10 cellular contexts compared by ENCODE assay signal in the genomic region with DNA sequence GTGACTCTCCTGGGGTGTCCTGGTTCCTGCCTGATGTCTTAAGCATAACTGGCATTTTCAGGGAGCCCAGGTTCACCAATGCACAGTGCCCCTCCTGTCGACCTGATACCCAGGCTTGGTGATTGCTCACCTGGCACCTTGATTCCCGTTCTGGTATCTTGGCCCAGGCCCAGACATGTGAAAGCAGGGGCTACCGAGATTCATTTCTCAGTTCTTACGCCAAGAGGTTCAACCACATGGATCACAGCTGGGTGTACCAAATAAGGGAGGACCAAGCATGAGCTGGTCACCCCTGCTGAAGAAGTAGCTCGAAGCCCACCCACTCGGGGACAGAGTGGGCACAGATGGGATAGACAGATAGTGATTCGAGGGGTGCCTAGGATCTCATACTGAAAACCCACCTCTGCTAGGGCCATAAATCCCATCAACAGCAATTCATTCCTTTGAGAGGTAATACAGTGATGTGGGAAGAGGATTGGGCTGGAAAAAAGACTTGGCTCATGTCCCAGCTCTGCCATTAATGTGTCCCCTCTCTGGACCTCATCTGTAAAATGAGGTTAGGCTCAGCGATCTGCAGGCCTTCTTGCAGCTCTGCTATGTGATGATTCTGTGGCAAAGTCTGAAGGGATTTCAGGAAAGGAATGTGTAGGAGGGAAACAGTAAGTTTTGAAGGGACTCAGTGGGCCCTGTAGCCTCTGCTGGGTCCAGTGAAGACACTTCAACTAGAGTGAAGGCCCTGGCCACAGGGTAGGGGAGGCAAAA. TPM values are rescaled to one million over a fixed set of nuclear protein-coding genes. Genes with fewer than 3 reads are reported as not detected.
DNase-seq lines count a peak whose midpoint lies in the region; ATAC-seq and TF ChIP-seq lines count a peak whose summit lies in the region.
"Had no signal": no experiment of that assay in that cellular context is flagged by ENCODE, and none has a peak within 500 bp of the region (broad histone marks: within the 10 kb centered on the region; RNA-seq: fewer than 3 reads in every experiment).

No MANE protein-coding gene starts in this region.

- CTCF ChIA-PET in RWPE1 (lab: Yijun Ruan, JAX): interaction anchor here (0.6 to 2.3 kb wide), 9 partner anchors 10 to 338 kb away, joined by 3 to 12 read pairs (median 4); a partner anchor contains a TSS
- CTCF ChIA-PET in MCF 10A (lab: Yijun Ruan, JAX): interaction anchor here (0.6 to 6.5 kb wide), 26 partner anchors 8 to 367 kb away, joined by 3 to 75 read pairs (median 6); a partner anchor contains a TSS

- in situ Hi-C loops in GM13976 (cut with MboI; ENCODE audit: low sequenced_read_pairs, unreplicated experiment): no loop called here

- no peaks in the 10 kb centered on the region for H3K36me3 Mint-ChIP-seq in glutamatergic neuron (ENCODE audit: unreplicated experiment)
- H3K36me3 Mint-ChIP-seq in activated CD4-positive, alpha-beta T cell treated with anti-CD3 and anti-CD28 coated beads, Interleukin-2, amount 10 ng/mL, durations not matched to agents 24 days and 14 days (ENCODE audit: low read depth): no peaks in the 10 kb centered on the region
- H3K36me3 Mint-ChIP-seq in MCF 10A (ENCODE audit: insufficient read depth, unreplicated experiment): peaks cover 12% of the 10 kb centered on the region

- no peak for TF ChIP-seq POLR2A in sigmoid colon (IDR thresholded peaks at IDR 0.05)

- H3K4me1 Mint-ChIP-seq in glutamatergic neuron (ENCODE audit: low read depth, unreplicated experiment) (peaks cover 35% of the 10 kb centered on the region), MCF 10A (ENCODE audit: insufficient read depth, unreplicated experiment) (peaks cover 36% of the 10 kb centered on the region)
- peaks cover 9% of the 10 kb centered on the region for H3K4me1 Mint-ChIP-seq in activated CD4-positive, alpha-beta T cell treated with anti-CD3 and anti-CD28 coated beads, Interleukin-2, amount 10 ng/mL, durations not matched to agents 24 days and 14 days

- POLR2A ChIA-PET in RWPE1 (lab: Yijun Ruan, JAX; ENCODE audit: low non-redundant PET) (interaction anchor here (0.6 kb wide), 3 partner anchors 9 to 156 kb away, joined by 3 to 4 read pairs (median 4); no protein-coding TSS in a partner anchor), MCF 10A (lab: Yijun Ruan, JAX) (interaction anchor here (0.5 to 7.5 kb wide), 13 partner anchors 8 to 233 kb away, joined by 3 to 135 read pairs (median 6); a partner anchor contains a TSS)

- no TSS peak for BruUV-seq in MCF 10A (replicated peaks; lab: Mats Ljungman, UMichigan)

- peaks cover 0 to 73% (median 69%) of the 10 kb centered on the region in 4 donors for H3K4me1 ChIP-seq in sigmoid colon

- H3K4me3 ChIP-seq in sigmoid colon: no peak overlapping the region
- H3K4me3 ChIP-seq: SJSA1 had no signal

- no peaks in the 10 kb centered on the region for H3K36me3 ChIP-seq in sigmoid colon

- H3K27me3 ChIP-seq in sigmoid colon: no peaks in the 10 kb centered on the region
- H3K27me3 ChIP-seq: SJSA1 had no signal

- H3K9me3 Mint-ChIP-seq in glutamatergic neuron (ENCODE audit: unreplicated experiment) (peaks cover 11% of the 10 kb centered on the region), MCF 10A (ENCODE audit: unreplicated experiment) (no peaks in the 10 kb centered on the region)
- no peaks in the 10 kb centered on the region for H3K9me3 Mint-ChIP-seq in activated CD4-positive, alpha-beta T cell treated with anti-CD3 and anti-CD28 coated beads, Interleukin-2, amount 10 ng/mL, durations not matched to agents 24 days and 14 days

- no peaks in the 10 kb centered on the region for H3K9me3 ChIP-seq in sigmoid colon
- H3K9me3 ChIP-seq: SJSA1 had no signal

- H3K4me3 Mint-ChIP-seq in glutamatergic neuron (ENCODE audit: unreplicated experiment) (peak overlapping the region; percentile 4), MCF 10A (ENCODE audit: unreplicated experiment) (no peak overlapping the region)
- H3K4me3 Mint-ChIP-seq in activated CD4-positive, alpha-beta T cell treated with anti-CD3 and anti-CD28 coated beads, Interleukin-2, amount 10 ng/mL, durations not matched to agents 24 days and 14 days: no peak overlapping the region

- 75 to 83% methylated on average over 8 of the region's 8 CpGs for WGBS in sigmoid colon, 2 donors

- peak; percentile 20 for DNase-seq in EH (ENCODE audit: low read depth)
- no peak for DNase-seq in RWPE1 (ENCODE audit: low spot score)
- DNase-seq in glutamatergic neuron: no peak
- DNase-seq in sigmoid colon: no peak
- DNase-seq in GM13976 (ENCODE audit: low spot score): no peak
- no peak for DNase-seq in activated CD4-positive, alpha-beta T cell treated with anti-CD3 and anti-CD28 coated beads, Interleukin-2, amount 10 ng/mL, durations not matched to agents 24 days and 14 days
- no peak for DNase-seq in MCF 10A (ENCODE audit: unreplicated experiment)
- DNase-seq: activated CD4-positive, alpha-beta T cell treated with anti-CD3 and anti-CD28 coated beads, Interleukin-2, amount 50 U/mL, for 1 hour had no signal

- intact Hi-C loops in sigmoid colon (cut with DNase I): loop anchor here (5.0 kb wide), 1 partner anchor 70 kb away; a partner anchor contains a TSS
- intact Hi-C loops in activated CD4-positive, alpha-beta T cell treated with anti-CD3 and anti-CD28 coated beads, Interleukin-2, amount 10 ng/mL, durations not matched to agents 24 days and 14 days (cut with micrococcal nuclease): loop anchor here (5.0 kb wide), 2 partner anchors 55 to 70 kb away; a partner anchor contains a TSS
- intact Hi-C loops in MCF 10A (cut with micrococcal nuclease): no loop called here

- H3K27ac ChIP-seq in RWPE1 (peak overlapping the region; percentile 93), sigmoid colon (peak overlapping the region; percentile 88 to 95 (median 88))

- no peak for ATAC-seq in HG03354 (IDR thresholded peaks at IDR 0.05; ENCODE audit: poor library complexity, severe bottlenecking, unreplicated experiment)

- H3K27me3 Mint-ChIP-seq in glutamatergic neuron (ENCODE audit: unreplicated experiment): peaks cover 8% of the 10 kb centered on the region
- H3K27me3 Mint-ChIP-seq in activated CD4-positive, alpha-beta T cell treated with anti-CD3 and anti-CD28 coated beads, Interleukin-2, amount 10 ng/mL, durations not matched to agents 24 days and 14 days: peaks cover 22% of the 10 kb centered on the region
- no peaks in the 10 kb centered on the region for H3K27me3 Mint-ChIP-seq in MCF 10A (ENCODE audit: insufficient read depth, unreplicated experiment)

- peak overlapping the region; percentile 97 for H3K27ac Mint-ChIP-seq in glutamatergic neuron (ENCODE audit: unreplicated experiment)
- H3K27ac Mint-ChIP-seq in activated CD4-positive, alpha-beta T cell treated with anti-CD3 and anti-CD28 coated beads, Interleukin-2, amount 10 ng/mL, durations not matched to agents 24 days and 14 days: no peak overlapping the region
- no peak overlapping the region for H3K27ac Mint-ChIP-seq in MCF 10A (ENCODE audit: low read depth, unreplicated experiment)

- TF ChIP-seq EP300 in sigmoid colon (IDR thresholded peaks at IDR 0.05): no peak

- TF ChIP-seq CTCF in RWPE1 (conservative IDR thresholded peaks at IDR 0.05; ENCODE audit: low read depth): no peak
- TF ChIP-seq CTCF in glutamatergic neuron (IDR thresholded peaks at IDR 0.05; ENCODE audit: partially characterized antibody, unreplicated experiment): no peak
- TF ChIP-seq CTCF in sigmoid colon (IDR thresholded peaks at IDR 0.05): no peak
- no peak for TF ChIP-seq CTCF in GM13976 (IDR thresholded peaks at IDR 0.05; ENCODE audit: borderline replicate concordance, control extremely low read depth, extremely low read depth, insufficient read depth, missing control alignments)
- no peak for TF ChIP-seq CTCF in MCF 10A (IDR thresholded peaks at IDR 0.05; ENCODE audit: unreplicated experiment)

RNA-seq across cellular contexts. Expression of a gene that starts 2.7 kb away (rescaled TPM):
- total RNA-seq in glutamatergic neuron (ENCODE audit: unreplicated experiment): 60.4 TPM
- 10 to 100 TPM; 43.6 to 78.9 (median 67.7) TPM for total RNA-seq in sigmoid colon
- polyA plus RNA-seq in sigmoid colon: 10 to 100 TPM in 2 of 3 donors, 1 to 10 TPM in 1; 6.9 to 26.6 (median 14.4) TPM
- 1.6 and 1.8 TPM in 2 replicates for total RNA-seq in activated CD4-positive, alpha-beta T cell treated with anti-CD3 and anti-CD28 coated beads, Interleukin-2, amount 10 ng/mL, durations not matched to agents 24 days and 14 days
- total RNA-seq in MCF 10A (2022): 25.0 and 35.8 TPM in 2 replicates

RNA-seq across cellular contexts. Expression of a gene that starts 35.0 kb away (rescaled TPM):
- total RNA-seq in glutamatergic neuron (ENCODE audit: unreplicated experiment): 364 TPM
- total RNA-seq in sigmoid colon: 100 to 1,000 TPM; 148 to 270 (median 220) TPM
- polyA plus RNA-seq in sigmoid colon: 100 to 1,000 TPM; 262 to 513 (median 358) TPM
- total RNA-seq in activated CD4-positive, alpha-beta T cell treated with anti-CD3 and anti-CD28 coated beads, Interleukin-2, amount 10 ng/mL, durations not matched to agents 24 days and 14 days: 232 and 244 TPM in 2 replicates
- total RNA-seq in MCF 10A (2022): 417 and 511 TPM in 2 replicates
